In genomic region chr3:109927726-109928125, GRCh38 we compare ENCODE assay signal across 19 cellular contexts.
A peak's percentile ranks its signal among the peaks of the same experiment; 100 is the strongest.
DNase-seq lines count a peak whose midpoint lies in the region; ATAC-seq and FAIRE-seq lines count a peak whose summit lies in the region.
"Had no signal": no experiment of that assay in that cellular context is flagged by ENCODE, and none has a peak within 500 bp of the region (broad histone marks: within the 10 kb centered on the region; RNA-seq: fewer than 3 reads in every experiment).

No MANE protein-coding gene starts in this region.

- in situ Hi-C loops in SK-MEL-5 (cut with HindIII; ENCODE audit: low pct_unique_long_range_greater_than_20kb, low sequenced_read_pairs), result no loop called here

- no peak for ATAC-seq in activated naive CD4-positive, alpha-beta T cell treated with anti-CD3 and anti-CD28 coated beads, Interleukin-2, amount 50 U/mL, for 72 hours
- ATAC-seq: right cardiac atrium; stimulated activated naive B cell treated with anti-CD40 and anti-IgM and Interleukin-4, amounts not matched to agents 10 μg/mL and 1 μg/mL and 100 μg/mL, for 72 hours had no signal

- peak; percentile 35 for FAIRE-seq in urothelium cell line (lab: Jason Lieb, UNC)
- FAIRE-seq: colon had no signal

- H3K9me3 Mint-ChIP-seq in activated naive CD4-positive, alpha-beta T cell treated with anti-CD3 and anti-CD28 coated beads, Interleukin-2, amount 50 U/mL, for 72 hours, result no peaks in the 10 kb centered on the region
- H3K9me3 Mint-ChIP-seq: activated CD4-positive, alpha-beta T cell treated with anti-CD3 and anti-CD28 coated beads, Interleukin-2, amount 10 ng/mL, durations not matched to agents 24 days and 14 days; CD4-positive, CD25-positive, alpha-beta regulatory T cell; IgD-negative memory B cell; stimulated activated naive B cell treated with anti-CD40 and anti-IgM and Interleukin-4, amounts not matched to agents 10 μg/mL and 1 μg/mL and 100 μg/mL, for 72 hours had no signal

- peak overlapping the region; percentile 46 to 65 for H3K27ac Mint-ChIP-seq in activated naive CD4-positive, alpha-beta T cell treated with anti-CD3 and anti-CD28 coated beads, Interleukin-2, amount 50 U/mL, for 72 hours
- H3K27ac Mint-ChIP-seq: activated CD4-positive, alpha-beta T cell treated with anti-CD3 and anti-CD28 coated beads, Interleukin-2, amount 10 ng/mL, durations not matched to agents 24 days and 14 days; IgD-negative memory B cell; stimulated activated naive B cell treated with anti-CD40 and anti-IgM and Interleukin-4, amounts not matched to agents 10 μg/mL and 1 μg/mL and 100 μg/mL, for 72 hours had no signal

- no peaks in the 10 kb centered on the region for H3K36me3 Mint-ChIP-seq in activated naive CD4-positive, alpha-beta T cell treated with anti-CD3 and anti-CD28 coated beads, Interleukin-2, amount 50 U/mL, for 72 hours
- H3K36me3 Mint-ChIP-seq: CD4-positive, CD25-positive, alpha-beta regulatory T cell; IgD-negative memory B cell; stimulated activated naive B cell treated with anti-CD40 and anti-IgM and Interleukin-4, amounts not matched to agents 10 μg/mL and 1 μg/mL and 100 μg/mL, for 72 hours had no signal

- DNase-seq in activated naive CD4-positive, alpha-beta T cell treated with anti-CD3 and anti-CD28 coated beads, Interleukin-2, amount 50 U/mL, for 72 hours (ENCODE audit: low spot score in 2 of 2), result no peak
- DNase-seq in activated naive CD4-positive, alpha-beta T cell treated with anti-CD3 and anti-CD28 coated beads, Interleukin-2, amount 50 U/mL, for 16 hours, result no peak
- peak; percentile 28 for DNase-seq in SK-MEL-5 (ENCODE audit: low read depth, low spot score)
- peak; percentile 25 for DNase-seq in iris pigment epithelial cell (ENCODE audit: low read depth)
- DNase-seq in urothelium cell line (ENCODE audit: low spot score), result peak; percentile 7
- DNase-seq in iPS-NIHi11 (ENCODE audit: low spot score), result no peak
- no peak for DNase-seq in NCI-H2029 (lab: John Stamatoyannopoulos, UW)
- DNase-seq in activated CD4-positive, alpha-beta T cell treated with anti-CD3 and anti-CD28 coated beads, Interleukin-2, amount 50 U/mL, for 1 hour, result no peak
- DNase-seq: activated CD4-positive, alpha-beta T cell treated with anti-CD3 and anti-CD28 coated beads, Interleukin-2, amount 10 ng/mL, durations not matched to agents 24 days and 14 days; activated CD8-positive, alpha-beta memory T cell treated with anti-CD3 and anti-CD28 coated beads, Interleukin-2, amount 50 U/mL, for 48 hours; aorta; CD4-positive, CD25-positive, alpha-beta regulatory T cell; MV-4-11; NCI-H2107; NCI-H748 treated with DMSO at 0.1 percent for 48 hours; right cardiac atrium; stimulated activated naive B cell treated with anti-CD40 and anti-IgM and Interleukin-4, amounts not matched to agents 10 μg/mL and 1 μg/mL and 100 μg/mL, for 72 hours had no signal

Comparison
In these comparisons a context has a peak if more than half of its experiments do, and no peak if none do; other contexts are left out.
1. DNase-seq: peak in SK-MEL-5 (single experiment), iris pigment epithelial cell (single experiment) and urothelium cell line (single experiment); none in activated naive CD4-positive, alpha-beta T cell treated with anti-CD3 and anti-CD28 coated beads, Interleukin-2, amount 50 U/mL, for 72 hours (0 of 2), activated naive CD4-positive, alpha-beta T cell treated with anti-CD3 and anti-CD28 coated beads, Interleukin-2, amount 50 U/mL, for 16 hours (single experiment), iPS-NIHi11 (single experiment), NCI-H2029 (single experiment) and activated CD4-positive, alpha-beta T cell treated with anti-CD3 and anti-CD28 coated beads, Interleukin-2, amount 50 U/mL, for 1 hour (single experiment).